8 cellular contexts compared by ENCODE assay signal in the genomic region with DNA sequence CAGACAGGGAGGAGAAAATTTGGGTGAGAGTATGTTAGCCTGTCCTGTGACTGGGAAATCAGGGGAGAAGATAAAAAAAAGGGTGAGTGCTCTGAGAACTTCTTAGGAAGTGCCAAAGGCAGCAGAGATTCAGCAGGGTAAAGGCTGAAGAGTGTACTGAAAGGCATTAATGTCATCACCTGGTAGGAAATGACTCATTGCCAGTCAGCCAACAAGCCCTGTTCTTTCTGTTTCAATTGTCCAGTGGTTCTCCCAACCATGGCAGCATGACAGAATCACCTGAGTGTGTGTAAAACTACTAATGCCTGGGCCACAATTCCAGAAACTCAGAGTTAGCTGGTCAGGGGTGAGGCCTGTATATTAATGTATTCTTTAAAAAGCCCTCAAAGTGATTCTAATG.
A peak's percentile ranks its signal among the peaks of the same experiment; 100 is the strongest.
DNase-seq lines count a peak whose midpoint lies in the region; ATAC-seq and TF ChIP-seq lines count a peak whose summit lies in the region.

No MANE protein-coding gene starts in this region.

- no peak overlapping the region for H3K56ac ChIP-seq in mesendoderm (ENCODE audit: low read length)

- no peaks in the 10 kb centered on the region for H4K20me1 ChIP-seq in HCT116 (ENCODE audit: insufficient read depth)

- peak overlapping the region; percentile 37 for H3K4me2 ChIP-seq in HCT116 (ENCODE audit: low read length)
- no peak overlapping the region for H3K4me2 ChIP-seq in mesendoderm (ENCODE audit: low read length)

- no peaks in the 10 kb centered on the region for H3K9me2 ChIP-seq in HCT116 (ENCODE audit: insufficient read depth)

- RAD21 ChIA-PET in HCT116 (lab: Charles Lee; ENCODE audit: low non-redundant PET in 1 of 2, low total read pairs in 2 of 2, uncharacterized antibody in 2 of 2, unreplicated experiment in 2 of 2), result no interaction called here

- intact Hi-C loops in HCT116 (cut with micrococcal nuclease), result no loop called here

- H4K8ac ChIP-seq in mesendoderm (ENCODE audit: low read depth, low read length), result no peak overlapping the region

- H3K4me3 ChIP-seq in HCT116 (replicated peaks in 1 of 2; ENCODE audit: low read depth in 1 of 2, low read length in 2 of 2), result no peak overlapping the region
- no peak overlapping the region for H3K4me3 ChIP-seq in mesendoderm (ENCODE audit: low read length)

- BruUV-seq in HCT116 (replicated peaks; lab: Mats Ljungman, UMichigan), result no TSS peak

- no peak for TF ChIP-seq POLR2A in HCT116 (IDR thresholded peaks at IDR 0.05; ENCODE audit: borderline replicate concordance, extremely low read depth, insufficient read depth, insufficient read length)

- no peaks in the 10 kb centered on the region for H3K27me3 ChIP-seq in HCT116 (ENCODE audit: insufficient read depth, low read length)
- H3K27me3 ChIP-seq in mesendoderm (ENCODE audit: insufficient read depth, low read length, poor library complexity), result no peaks in the 10 kb centered on the region

- no peak for TF ChIP-seq RAD21 in HCT116 (IDR thresholded peaks at IDR 0.05; ENCODE audit: low read depth)

- H3K4me1 ChIP-seq in HCT116 (ENCODE audit: control insufficient read depth in 1 of 2, insufficient read depth in 2 of 2, low read length in 2 of 2), result peaks cover 0 to 11% of the 10 kb centered on the region in 2 experiments; a peak in 2 of 4 replicates
- H3K4me1 ChIP-seq in mesendoderm (ENCODE audit: control insufficient read depth, low read depth, low read length), result no peaks in the 10 kb centered on the region

- TF ChIP-seq CTCF in HCT116 (IDR thresholded peaks at IDR 0.05 in 2 of 3, conservative IDR thresholded peaks at IDR 0.05 in 1 of 3; ENCODE audit: borderline replicate concordance in 1 of 3, insufficient read depth in 1 of 3, low read depth in 2 of 3, low read length in 2 of 3), result no peak

- H2BK15ac ChIP-seq in mesendoderm (replicated peaks; ENCODE audit: low read depth), result no peak overlapping the region

- H4K5ac ChIP-seq in mesendoderm (ENCODE audit: low read length), result no peak overlapping the region

- no peak overlapping the region for H3K27ac ChIP-seq in HCT116 (ENCODE audit: low read depth, low read length)
- no peak overlapping the region for H3K27ac ChIP-seq in mesendoderm (ENCODE audit: low read depth, low read length)

- no peak overlapping the region for H2AK5ac ChIP-seq in mesendoderm (ENCODE audit: low read length)

- H3K79me1 ChIP-seq in mesendoderm (ENCODE audit: low read length), result no peaks in the 10 kb centered on the region

- ATAC-seq in GM18508 (IDR thresholded peaks at IDR 0.05; ENCODE audit: insufficient read depth, unreplicated experiment), result peak; percentile 85
- ATAC-seq in HCT116, result peak; percentile 83

- H2AFZ ChIP-seq in HCT116 (ENCODE audit: low read depth, low read length, poor library complexity, severe bottlenecking), result no peak overlapping the region

- peaks cover 0 to 2% of the 10 kb centered on the region in 2 experiments; a peak in 1 of 4 replicates for H3K36me3 ChIP-seq in HCT116 (ENCODE audit: control insufficient read depth in 1 of 2, insufficient read depth in 2 of 2, low read length in 2 of 2)
- no peaks in the 10 kb centered on the region for H3K36me3 ChIP-seq in mesendoderm (ENCODE audit: control insufficient read depth, insufficient read depth, low read length)

- H3K4ac ChIP-seq in mesendoderm (ENCODE audit: low read depth, low read length), result no peak overlapping the region

- H2BK5ac ChIP-seq in mesendoderm (ENCODE audit: low read length), result no peak overlapping the region

- H3K79me2 ChIP-seq in HCT116 (ENCODE audit: insufficient read depth, low read length) (no peaks in the 10 kb centered on the region), mesendoderm (ENCODE audit: control insufficient read depth, insufficient read depth, low read length) (no peaks in the 10 kb centered on the region)

- POLR2A ChIA-PET in HCT116 (lab: Charles Lee), result no interaction called here

- H2BK120ac ChIP-seq in mesendoderm (ENCODE audit: low read depth, low read length), result no peak overlapping the region

- CTCF ChIA-PET in HCT116 (lab: Charles Lee), result interaction anchor here (1.0 to 1.9 kb wide), 2 partner anchors 84 to 271 kb away, joined by 3 to 4 read pairs; a partner anchor contains a TSS

- no peak overlapping the region for H3K18ac ChIP-seq in mesendoderm (ENCODE audit: low read length)

- no peak overlapping the region for H3K9ac ChIP-seq in HCT116 (ENCODE audit: low read length)
- H3K9ac ChIP-seq in mesendoderm (ENCODE audit: low read length), result no peak overlapping the region

- no peak overlapping the region for H3K23ac ChIP-seq in mesendoderm (ENCODE audit: low read length)

- DNase-seq in HCT116 (ENCODE audit: low read depth, low spot score) (peak; percentile 28), NCI-H2196 treated with DMSO at 0.1 percent for 48 hours (lab: John Stamatoyannopoulos, UW; ENCODE audit: unreplicated experiment) (peak; percentile 40), islet precursor cell (peak; percentile 80), amniotic stem cell (lab: John Stamatoyannopoulos, UW) (no peak), NCI-H1417 (lab: John Stamatoyannopoulos, UW) (no peak), mesendoderm (no peak)
- no peak for DNase-seq in stimulated activated CD4-positive, alpha-beta T cell treated with anti-CD3 and anti-CD28 coated beads, Interleukin-1b, Interleukin-23, amount 100 ng/mL, for 48 hours

- H3K9me3 ChIP-seq in HCT116 (ENCODE audit: control insufficient read depth in 1 of 2, insufficient read depth in 1 of 2, low read depth in 1 of 2, low read length in 2 of 2), result no peaks in the 10 kb centered on the region

TF ChIP-seq in HCT116, 20 proteins besides CTCF, POLR2A, EP300 and RAD21:
- TF ChIP-seq SRF (IDR thresholded peaks at IDR 0.05; ENCODE audit: low read depth), result peak; percentile 46; the same call in 1 of the 2 replicates
- no peak for TF ChIP-seq EZH2 (IDR thresholded peaks at IDR 0.05)
- no peak for TF ChIP-seq ZFX (IDR thresholded peaks at IDR 0.05)
- TF ChIP-seq, protein P1, sequence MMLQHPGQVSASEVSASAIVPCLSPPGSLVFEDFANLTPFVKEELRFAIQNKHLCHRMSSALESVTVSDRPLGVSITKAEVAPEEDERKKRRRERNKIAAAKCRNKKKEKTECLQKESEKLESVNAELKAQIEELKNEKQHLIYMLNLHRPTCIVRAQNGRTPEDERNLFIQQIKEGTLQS (IDR thresholded peaks at IDR 0.05), result no peak
- TF ChIP-seq SP1 (IDR thresholded peaks at IDR 0.05; ENCODE audit: low read depth), result peak; percentile 54; the same call in 1 of the 2 replicates
- TF ChIP-seq, protein P2, sequence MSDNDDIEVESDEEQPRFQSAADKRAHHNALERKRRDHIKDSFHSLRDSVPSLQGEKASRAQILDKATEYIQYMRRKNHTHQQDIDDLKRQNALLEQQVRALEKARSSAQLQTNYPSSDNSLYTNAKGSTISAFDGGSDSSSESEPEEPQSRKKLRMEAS (IDR thresholded peaks at IDR 0.05), result peak; percentile 37; the same call in 1 of the 2 replicates
- no peak for TF ChIP-seq ZNF274 (IDR thresholded peaks at IDR 0.05; ENCODE audit: low read depth, low read length)
- peak; percentile 85 for TF ChIP-seq FOSL1 (IDR thresholded peaks at IDR 0.05; ENCODE audit: low read depth)
- peak; percentile 79 for TF ChIP-seq JUND (IDR thresholded peaks at IDR 0.05)
- TF ChIP-seq SIN3A (IDR thresholded peaks at IDR 0.05; ENCODE audit: low read depth), result no peak
- TF ChIP-seq POLR2AphosphoS5 (IDR thresholded peaks at IDR 0.05; ENCODE audit: low read depth, low read length), result 0 out of 2 replicates have a peak, but pooled peaks have one; percentile 21
- peak; percentile 73 for TF ChIP-seq CBX3 (IDR thresholded peaks at IDR 0.05; ENCODE audit: low read depth)
- peak; percentile 47; the same call in 1 of the 2 replicates for TF ChIP-seq CEBPB (IDR thresholded peaks at IDR 0.05; ENCODE audit: low read depth)
- TF ChIP-seq, protein P3, sequence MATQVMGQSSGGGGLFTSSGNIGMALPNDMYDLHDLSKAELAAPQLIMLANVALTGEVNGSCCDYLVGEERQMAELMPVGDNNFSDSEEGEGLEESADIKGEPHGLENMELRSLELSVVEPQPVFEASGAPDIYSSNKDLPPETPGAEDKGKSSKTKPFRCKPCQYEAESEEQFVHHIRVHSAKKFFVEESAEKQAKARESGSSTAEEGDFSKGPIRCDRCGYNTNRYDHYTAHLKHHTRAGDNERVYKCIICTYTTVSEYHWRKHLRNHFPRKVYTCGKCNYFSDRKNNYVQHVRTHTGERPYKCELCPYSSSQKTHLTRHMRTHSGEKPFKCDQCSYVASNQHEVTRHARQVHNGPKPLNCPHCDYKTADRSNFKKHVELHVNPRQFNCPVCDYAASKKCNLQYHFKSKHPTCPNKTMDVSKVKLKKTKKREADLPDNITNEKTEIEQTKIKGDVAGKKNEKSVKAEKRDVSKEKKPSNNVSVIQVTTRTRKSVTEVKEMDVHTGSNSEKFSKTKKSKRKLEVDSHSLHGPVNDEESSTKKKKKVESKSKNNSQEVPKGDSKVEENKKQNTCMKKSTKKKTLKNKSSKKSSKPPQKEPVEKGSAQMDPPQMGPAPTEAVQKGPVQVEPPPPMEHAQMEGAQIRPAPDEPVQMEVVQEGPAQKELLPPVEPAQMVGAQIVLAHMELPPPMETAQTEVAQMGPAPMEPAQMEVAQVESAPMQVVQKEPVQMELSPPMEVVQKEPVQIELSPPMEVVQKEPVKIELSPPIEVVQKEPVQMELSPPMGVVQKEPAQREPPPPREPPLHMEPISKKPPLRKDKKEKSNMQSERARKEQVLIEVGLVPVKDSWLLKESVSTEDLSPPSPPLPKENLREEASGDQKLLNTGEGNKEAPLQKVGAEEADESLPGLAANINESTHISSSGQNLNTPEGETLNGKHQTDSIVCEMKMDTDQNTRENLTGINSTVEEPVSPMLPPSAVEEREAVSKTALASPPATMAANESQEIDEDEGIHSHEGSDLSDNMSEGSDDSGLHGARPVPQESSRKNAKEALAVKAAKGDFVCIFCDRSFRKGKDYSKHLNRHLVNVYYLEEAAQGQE (IDR thresholded peaks at IDR 0.05; ENCODE audit: low read depth), result no peak

Comparison
In these comparisons a context has a peak if more than half of its experiments do, and no peak if none do; other contexts are left out.
1. DNase-seq: peak in HCT116 (single experiment), NCI-H2196 treated with DMSO at 0.1 percent for 48 hours (single experiment) and islet precursor cell (single experiment); none in amniotic stem cell (single experiment), NCI-H1417 (0 of 3), mesendoderm (single experiment) and stimulated activated CD4-positive, alpha-beta T cell treated with anti-CD3 and anti-CD28 coated beads, Interleukin-1b, Interleukin-23, amount 100 ng/mL, for 48 hours (single experiment).